1 cellular context compared by ENCODE assay signal in genomic region chr19:48354332-48354992, GRCh38.
TF ChIP-seq lines count a peak whose summit lies in the region.

No MANE protein-coding gene starts in this region.

TF ChIP-seq in HepG2, 621 proteins besides CTCF, POLR2A, EP300 and RAD21 (continued from another document and continues in another):
- TF ChIP-seq ATF6 (CRISPR knock-in tag; conservative IDR thresholded peaks at IDR 0.05): no peak
- no peak for TF ChIP-seq ZNF318 (CRISPR knock-in tag; IDR thresholded peaks at IDR 0.05)
- TF ChIP-seq STAG1 (CRISPR knock-in tag; IDR thresholded peaks at IDR 0.05): no peak
- TF ChIP-seq NFE2L2 (IDR thresholded peaks at IDR 0.05; ENCODE audit: low read length): peak; percentile 97
- TF ChIP-seq PATZ1 (CRISPR knock-in tag; IDR thresholded peaks at IDR 0.05): peak; percentile 66
- no peak for TF ChIP-seq ARID3A (IDR thresholded peaks at IDR 0.05; ENCODE audit: low read depth, low read length)
- TF ChIP-seq ZNF761 (CRISPR knock-in tag; conservative IDR thresholded peaks at IDR 0.05): no peak; the same call in 1 of the 2 replicates
- TF ChIP-seq SMAD9 (CRISPR knock-in tag; IDR thresholded peaks at IDR 0.05): no peak
- TF ChIP-seq TRIM22 (IDR thresholded peaks at IDR 0.05): no peak
- no peak for TF ChIP-seq ZNF441 (CRISPR knock-in tag; IDR thresholded peaks at IDR 0.05; ENCODE audit: borderline replicate concordance)
- TF ChIP-seq DDIT3 (CRISPR knock-in tag; IDR thresholded peaks at IDR 0.05): no peak
- TF ChIP-seq ZNF124 (CRISPR knock-in tag; IDR thresholded peaks at IDR 0.05): peak; percentile 29; the same call in 1 of the 2 replicates
- no peak for TF ChIP-seq ZNF333 (CRISPR knock-in tag; IDR thresholded peaks at IDR 0.05; ENCODE audit: borderline replicate concordance)
- 0 out of 2 replicates have a peak, but pooled peaks have one; percentile 65 for TF ChIP-seq NFE2L1 (CRISPR knock-in tag; IDR thresholded peaks at IDR 0.05; ENCODE audit: borderline replicate concordance)
- TF ChIP-seq FIP1L1 (IDR thresholded peaks at IDR 0.05; ENCODE audit: borderline replicate concordance, insufficient read depth, low read depth, low read length): no peak
- TF ChIP-seq ZUFSP (CRISPR knock-in tag; IDR thresholded peaks at IDR 0.05; ENCODE audit: borderline replicate concordance): no peak
- no peak for TF ChIP-seq ZNF772 (CRISPR knock-in tag; IDR thresholded peaks at IDR 0.05)
- TF ChIP-seq DRAP1 (CRISPR knock-in tag; IDR thresholded peaks at IDR 0.05): peak; percentile 36; the same call in 1 of the 2 replicates
- no peak for TF ChIP-seq KDM5A (IDR thresholded peaks at IDR 0.05; ENCODE audit: borderline replicate concordance, low read length)
- TF ChIP-seq ZNF549 (CRISPR knock-in tag; IDR thresholded peaks at IDR 0.05): no peak
- TF ChIP-seq NRL (CRISPR knock-in tag; IDR thresholded peaks at IDR 0.05; ENCODE audit: borderline replicate concordance): no peak
- TF ChIP-seq CCAR2 (optimal IDR thresholded peaks at IDR 0.05; ENCODE audit: low read depth, low read length): no peak
- TF ChIP-seq ISL2 (CRISPR knock-in tag; IDR thresholded peaks at IDR 0.05): peak; percentile 97
- TF ChIP-seq ZNF136 (CRISPR knock-in tag; IDR thresholded peaks at IDR 0.05; ENCODE audit: low read depth): peak; percentile 75; the same call in 1 of the 2 replicates
- TF ChIP-seq ZNF24 (IDR thresholded peaks at IDR 0.05): peak; percentile 94
- TF ChIP-seq ZNF569 (CRISPR knock-in tag; IDR thresholded peaks at IDR 0.05; ENCODE audit: borderline replicate concordance): no peak
- TF ChIP-seq ZSCAN22 (CRISPR knock-in tag; IDR thresholded peaks at IDR 0.05): peak; percentile 76; the same call in 1 of the 2 replicates
- no peak for TF ChIP-seq SETDB1 (CRISPR knock-in tag; IDR thresholded peaks at IDR 0.05; ENCODE audit: borderline replicate concordance)
- TF ChIP-seq SMAD1 (CRISPR knock-in tag; IDR thresholded peaks at IDR 0.05; ENCODE audit: borderline replicate concordance, low read depth): no peak
- peak; percentile 93; the same call in 1 of the 2 replicates for TF ChIP-seq MIER3 (CRISPR knock-in tag; IDR thresholded peaks at IDR 0.05; ENCODE audit: borderline replicate concordance)
- TF ChIP-seq ZBTB20 (CRISPR knock-in tag; IDR thresholded peaks at IDR 0.05; ENCODE audit: borderline replicate concordance, low read depth): peak; percentile 80; the same call in 1 of the 2 replicates
- peak; percentile 68 for TF ChIP-seq HOMEZ (CRISPR knock-in tag; IDR thresholded peaks at IDR 0.05; ENCODE audit: low read depth)
- no peak for TF ChIP-seq GRHL1 (CRISPR knock-in tag; conservative IDR thresholded peaks at IDR 0.05)
- peak; percentile 67; the same call in 1 of the 2 replicates for TF ChIP-seq ZNF460 (CRISPR knock-in tag; IDR thresholded peaks at IDR 0.05; ENCODE audit: borderline replicate concordance)
